28 cellular contexts compared by ENCODE assay signal in genomic region chr7:77293046-77293445, GRCh38.
A peak's percentile ranks its signal among the peaks of the same experiment; 100 is the strongest.
DNase-seq lines count a peak whose midpoint lies in the region; ATAC-seq, FAIRE-seq and TF ChIP-seq lines count a peak whose summit lies in the region.
"Had no signal": no experiment of that assay in that cellular context is flagged by ENCODE, and none has a peak within 500 bp of the region (broad histone marks: within the 10 kb centered on the region; RNA-seq: fewer than 3 reads in every experiment).

No MANE protein-coding gene starts in this region.

- H3K27me3 ChIP-seq in left ventricle myocardium inferior (ENCODE audit: low read depth) (no peaks in the 10 kb centered on the region), heart left ventricle (no peaks in the 10 kb centered on the region), K562 (ENCODE audit: control insufficient read depth in 2 of 2, insufficient read depth in 2 of 2, low read length in 2 of 2) (peaks cover 2 to 12% of the 10 kb centered on the region in 2 experiments; a peak in 2 of 5 replicates)
- H3K27me3 ChIP-seq: BLaER1, esophagus squamous epithelium, gastroesophageal sphincter, neutrophil, SJSA1, spleen had no signal

- H3K4me1 ChIP-seq in left ventricle myocardium inferior (peaks cover 17% of the 10 kb centered on the region), heart left ventricle (no peaks in the 10 kb centered on the region), K562 (replicated peaks in 1 of 2; ENCODE audit: control insufficient read depth in 2 of 2, insufficient read depth in 2 of 2, low read length in 2 of 2) (no peaks in the 10 kb centered on the region)
- H3K4me1 ChIP-seq: esophagus squamous epithelium, gastroesophageal sphincter, SJSA1 had no signal

- no peak for DNase-seq in left ventricle myocardium inferior
- DNase-seq in heart left ventricle = no peak
- DNase-seq in NB4 (ENCODE audit: low read depth) = no peak
- DNase-seq in K562 (ENCODE audit: extremely low read depth in 1 of 4, low spot score in 3 of 4) = no peak
- DNase-seq in NCI-H526 (lab: John Stamatoyannopoulos, UW) = no peak
- DNase-seq in activated T-cell treated with anti-CD3 and anti-CD28 coated beads, Interleukin-2, amount 50 U/mL, for 1 hour = no peak
- DNase-seq: activated gamma-delta T cell; activated naive CD8-positive, alpha-beta T cell treated with anti-CD3 and anti-CD28 coated beads, Interleukin-2, amount 50 U/mL, for 24 hours; Calu3; effector CD8-positive, alpha-beta T cell; esophagus squamous epithelium; HCEC 1CT; Kasumi-1; NCI-H1092; NCI-H187 treated with DMSO at 0.1 percent for 48 hours; NCI-H2227 treated with DMSO at 0.1 percent for 48 hours; NCI-H774; PC-9; spleen; stimulated activated CD4-positive, alpha-beta T cell treated with anti-CD3 and anti-CD28 coated beads, Interleukin-4, amount 100 ng/mL, for 24 hours; trophoblast cell had no signal

- no peaks in the 10 kb centered on the region for H3K9me1 ChIP-seq in K562 (ENCODE audit: control insufficient read depth, insufficient read depth, low read length)

- CTCF ChIA-PET in K562 (lab: Yijun Ruan, JAX; ENCODE audit: low intra/inter-chr PET ratio) = no interaction called here

- no TSS peak for BruUV-seq in K562 (replicated peaks; lab: Mats Ljungman, UMichigan)

- in situ Hi-C loops in K562 (cut with MboI) = no loop called here

- intact Hi-C loops in left ventricle myocardium inferior (cut with micrococcal nuclease) (no loop called here), heart left ventricle (cut with DNase I) (loop anchor here in 1 of 10 donors (5.0 kb wide), 1 partner anchor 49 kb away; no protein-coding TSS in a partner anchor), K562 (cut with micrococcal nuclease) (no loop called here)

- POLR2A ChIA-PET in K562 (lab: Yijun Ruan, JAX) = no interaction called here

- no peaks in the 10 kb centered on the region for H4K20me1 ChIP-seq in K562 (replicated peaks; ENCODE audit: control insufficient read depth, insufficient read depth, low read length)
- H4K20me1 ChIP-seq: BLaER1 had no signal

- H3K9ac ChIP-seq in K562 (ENCODE audit: insufficient read depth in 1 of 2, low read depth in 2 of 2, low read length in 2 of 2) = no peak overlapping the region
- H3K9ac ChIP-seq: BLaER1 had no signal

- H3K27ac ChIP-seq in left ventricle myocardium inferior (replicated peaks) (no peak overlapping the region), heart left ventricle (no peak overlapping the region), K562 (ENCODE audit: extremely low read depth, low read depth, low read length) (no peak overlapping the region)
- H3K27ac ChIP-seq: BLaER1, esophagus squamous epithelium, gastroesophageal sphincter, neutrophil, PC-9, SJSA1, spleen, VCaP had no signal

- TF ChIP-seq POLR2A in heart left ventricle (IDR thresholded peaks at IDR 0.05) (no peak), NB4 (IDR thresholded peaks at IDR 0.05; ENCODE audit: extremely low read depth, insufficient read length) (no peak), K562 (conservative IDR thresholded peaks at IDR 0.05) (no peak)

- TF ChIP-seq RAD21 in K562 (CRISPR knock-in tag; conservative IDR thresholded peaks at IDR 0.05 in 1 of 2, IDR thresholded peaks at IDR 0.05 in 1 of 2) = peak in 1 of 2 experiments; percentile 34; a peak in 1 of 4 replicates

- H3K4me2 ChIP-seq in K562 (ENCODE audit: insufficient read depth, low read length) = no peak overlapping the region
- H3K4me2 ChIP-seq: BLaER1, PC-9 had no signal

- H2AFZ ChIP-seq in K562 (ENCODE audit: low read depth, low read length) = no peak overlapping the region
- H2AFZ ChIP-seq: PC-9 had no signal

- H3K36me3 ChIP-seq in left ventricle myocardium inferior (peaks cover 43% of the 10 kb centered on the region), heart left ventricle (peaks cover 0 to 33% (median 6%) of the 10 kb centered on the region in 9 donors), K562 (ENCODE audit: control insufficient read depth, insufficient read depth, low read length) (no peaks in the 10 kb centered on the region)
- H3K36me3 ChIP-seq: neutrophil, SJSA1 had no signal

- H3K9me3 ChIP-seq in left ventricle myocardium inferior (replicated peaks) = peaks cover 18% of the 10 kb centered on the region
- peaks cover 0 to 18% (median 7%) of the 10 kb centered on the region in 12 donors for H3K9me3 ChIP-seq in heart left ventricle
- H3K9me3 ChIP-seq in K562 (replicated peaks; ENCODE audit: control insufficient read depth, insufficient read depth, low read depth, low read length) = no peaks in the 10 kb centered on the region
- H3K9me3 ChIP-seq: esophagus squamous epithelium, neutrophil, SJSA1 had no signal

- peak; percentile 17 for TF ChIP-seq CTCF in left ventricle myocardium inferior (IDR thresholded peaks at IDR 0.05; ENCODE audit: borderline replicate concordance)
- TF ChIP-seq CTCF in heart left ventricle (IDR thresholded peaks at IDR 0.05) = peak in 1 of 12 donors; percentile 5
- peak; percentile 15 for TF ChIP-seq CTCF in NB4 (IDR thresholded peaks at IDR 0.05; ENCODE audit: low read depth, low read length)
- peak in 2 of 3 experiments; percentile 14 to 33; a peak in 2 of 6 replicates for TF ChIP-seq CTCF in K562 (IDR thresholded peaks at IDR 0.05 in 2 of 3, conservative IDR thresholded peaks at IDR 0.05 in 1 of 3; ENCODE audit: insufficient read depth in 2 of 3, low read depth in 1 of 3, low read length in 3 of 3)

- no peaks in the 10 kb centered on the region for H3K79me2 ChIP-seq in K562 (ENCODE audit: control insufficient read depth, insufficient read depth, low read length)

- peak; percentile 59 for FAIRE-seq in K562 (lab: Jason Lieb, UNC)

- ATAC-seq in heart left ventricle (no peak), K562 (peak; percentile 78), HG02759 (IDR thresholded peaks at IDR 0.05; ENCODE audit: unreplicated experiment) (no peak), HG03571 (IDR thresholded peaks at IDR 0.05; ENCODE audit: unreplicated experiment) (no peak)
- ATAC-seq: activated naive CD8-positive, alpha-beta T cell treated with anti-CD3 and anti-CD28 coated beads, Interleukin-2, amount 50 U/mL, for 24 hours; gastroesophageal sphincter had no signal

- TF ChIP-seq EP300 in K562 (IDR thresholded peaks at IDR 0.05; ENCODE audit: low read length) = no peak

- H3K4me3 ChIP-seq in left ventricle myocardium inferior (no peak overlapping the region), heart left ventricle (no peak overlapping the region), NB4 (ENCODE audit: low read depth, low read length) (no peak overlapping the region), K562 (no peak overlapping the region)
- H3K4me3 ChIP-seq: BLaER1, esophagus squamous epithelium, gastroesophageal sphincter, PC-9, SJSA1, spleen had no signal

- 79 to 92% (median 85%) methylated on average over 4 of the region's 4 CpGs for WGBS in heart left ventricle, 4 donors
- WGBS in K562 (ENCODE audit: insufficient coverage, low coverage, missing lambda C conversion rate) = 3% methylated on average over 4 of the region's 4 CpGs

TF ChIP-seq in K562, 482 proteins besides CTCF, POLR2A, EP300 and RAD21:
- TF ChIP-seq ZNF23 (CRISPR knock-in tag; IDR thresholded peaks at IDR 0.05) (no peak), NFE2L1 (tag; IDR thresholded peaks at IDR 0.05; ENCODE audit: borderline replicate concordance, low read depth) (no peak), SNAPC5 (CRISPR knock-in tag; IDR thresholded peaks at IDR 0.05) (no peak), THRA (IDR thresholded peaks at IDR 0.05) (no peak)
